ENCODE assay signal across 17 cellular contexts in the genomic region with DNA sequence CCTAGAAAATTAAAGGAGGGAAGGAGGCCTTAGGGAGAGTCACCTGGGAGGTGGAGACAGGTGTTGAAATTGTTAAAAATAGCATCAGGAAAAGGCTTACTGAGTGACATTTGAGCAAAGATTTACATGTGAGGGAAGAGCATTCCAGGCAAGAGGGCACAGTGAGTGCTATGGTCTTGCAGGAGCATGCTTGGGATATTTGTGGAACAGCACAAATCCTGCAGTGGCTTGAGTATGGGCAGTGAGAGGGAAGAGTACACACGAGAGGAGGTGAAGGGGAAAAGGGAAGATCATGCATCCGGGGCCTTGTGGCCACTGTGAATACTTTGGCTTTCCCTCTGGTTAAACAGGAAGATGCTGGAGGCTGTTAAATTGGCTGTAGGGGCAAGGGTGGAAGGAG. TPM values are rescaled to one million over a fixed set of nuclear protein-coding genes. Genes with fewer than 3 reads are reported as not detected.
DNase-seq lines count a peak whose midpoint lies in the region; ATAC-seq, FAIRE-seq and TF ChIP-seq lines count a peak whose summit lies in the region.
"Had no signal": no experiment of that assay in that cellular context is flagged by ENCODE, and none has a peak within 500 bp of the region (broad histone marks: within the 10 kb centered on the region; RNA-seq: fewer than 3 reads in every experiment).

No MANE protein-coding gene starts in this region.

- no peaks in the 10 kb centered on the region for H3K27me3 Mint-ChIP-seq in H9 (ENCODE audit: low read depth)
- H3K27me3 Mint-ChIP-seq: B cell; CD4-positive, alpha-beta T cell had no signal

- peaks cover 8 to 27% (median 23%) of the 10 kb centered on the region in 3 experiments for H3K36me3 Mint-ChIP-seq in H9 (ENCODE audit: insufficient read depth in 1 of 3, low read depth in 3 of 3)

- H4K8ac ChIP-seq in H9 (replicated peaks; ENCODE audit: insufficient read length, low read depth, low read length) (no peak overlapping the region), mesenchymal stem cell (ENCODE audit: low read length) (no peak overlapping the region)

- H3K4ac ChIP-seq in H9 (ENCODE audit: low read depth, low read length) (no peak overlapping the region), mesenchymal stem cell (ENCODE audit: low read depth in 1 of 2, low read length in 2 of 2) (no peak overlapping the region)

- H3K27ac ChIP-seq in H9 (ENCODE audit: insufficient read length, low read depth, low read length) (peak overlapping the region; percentile 74), mesenchymal stem cell (ENCODE audit: low read length, poor library complexity, severe bottlenecking) (no peak overlapping the region)
- H3K27ac ChIP-seq: Peyer's patch had no signal

- no peak overlapping the region for H4K5ac ChIP-seq in H9 (ENCODE audit: insufficient read length, low read depth, low read length)

- H3K9me3 Mint-ChIP-seq in H9: no peaks in the 10 kb centered on the region; a peak in 1 of 5 replicates
- H3K9me3 Mint-ChIP-seq: CD4-positive, alpha-beta T cell had no signal

- H3K79me1 ChIP-seq in H9 (ENCODE audit: insufficient read depth, low read depth, low read length, poor library complexity, severe bottlenecking) (no peaks in the 10 kb centered on the region), mesenchymal stem cell (replicated peaks; ENCODE audit: low read length, poor library complexity, severe bottlenecking) (no peaks in the 10 kb centered on the region)

- H2BK5ac ChIP-seq in H9 (ENCODE audit: insufficient read length, low read length): no peak overlapping the region
- H2BK5ac ChIP-seq in mesenchymal stem cell (ENCODE audit: low read depth, low read length, poor library complexity, severe bottlenecking): no peak overlapping the region

- H2BK15ac ChIP-seq in H9 (ENCODE audit: low read depth, low read length) (no peak overlapping the region), mesenchymal stem cell (ENCODE audit: low read depth, poor library complexity, severe bottlenecking) (no peak overlapping the region)

- H3K23ac ChIP-seq in H9 (ENCODE audit: insufficient read length, low read depth, low read length) (no peak overlapping the region), mesenchymal stem cell (ENCODE audit: low read length in 2 of 2) (no peak overlapping the region)

- no peak for ATAC-seq in GM18868 (IDR thresholded peaks at IDR 0.05; ENCODE audit: unreplicated experiment)
- no peak for ATAC-seq in GM18861 (IDR thresholded peaks at IDR 0.05; ENCODE audit: unreplicated experiment)

- H3K27me3 ChIP-seq in H9 (ENCODE audit: insufficient read depth, low read length) (no peaks in the 10 kb centered on the region), bronchial epithelial cell (ENCODE audit: control insufficient read depth, insufficient read depth, low read length) (no peaks in the 10 kb centered on the region), mesenchymal stem cell (ENCODE audit: control insufficient read depth in 1 of 2, insufficient read depth in 1 of 2, low read length in 2 of 2) (no peaks in the 10 kb centered on the region)
- H3K27me3 ChIP-seq: Peyer's patch had no signal

- H2BK120ac ChIP-seq in H9 (ENCODE audit: low read depth, low read length, poor library complexity, severe bottlenecking) (no peak overlapping the region), mesenchymal stem cell (ENCODE audit: low read depth, low read length) (no peak overlapping the region)

- no peaks in the 10 kb centered on the region for H3K36me3 ChIP-seq in bronchial epithelial cell (ENCODE audit: control insufficient read depth, insufficient read depth, low read length)
- H3K36me3 ChIP-seq in mesenchymal stem cell (ENCODE audit: control insufficient read depth in 1 of 2, insufficient read depth in 2 of 2, low read depth in 1 of 2, low read length in 2 of 2): peaks cover 13 to 14% of the 10 kb centered on the region in 2 experiments
- H3K36me3 ChIP-seq: Peyer's patch had no signal

- peak overlapping the region in 1 of 2 experiments; percentile 43; a peak in 4 of 5 replicates for H3K4me3 Mint-ChIP-seq in H9
- H3K4me3 Mint-ChIP-seq: B cell; CD4-positive, alpha-beta T cell had no signal

- no peaks in the 10 kb centered on the region for H4K20me1 ChIP-seq in H9 (ENCODE audit: control insufficient read depth, insufficient read depth, insufficient read length)

- no CpG with 5 or more reads among the region's 2 CpGs for WGBS in H9 (ENCODE audit: extremely low coverage, insufficient read length, low lambda C conversion rate)
- 80% methylated on average over 2 of the region's 2 CpGs for WGBS in mesenchymal stem cell

- no peak for TF ChIP-seq CTCF in H9 (conservative IDR thresholded peaks at IDR 0.05)
- TF ChIP-seq CTCF in bronchial epithelial cell (IDR thresholded peaks at IDR 0.05; ENCODE audit: insufficient read depth, low read length, severe bottlenecking): no peak

- H3K14ac ChIP-seq in H9 (ENCODE audit: insufficient read depth, low read length): no peak overlapping the region
- H3K14ac ChIP-seq in mesenchymal stem cell (ENCODE audit: low read length in 2 of 2): peak overlapping the region in 1 of 2 experiments; percentile 11

- H3K27ac Mint-ChIP-seq in H9: peak overlapping the region; percentile 89 to 97 (median 93)
- H3K27ac Mint-ChIP-seq: B cell; CD4-positive, alpha-beta T cell had no signal

- H2AFZ ChIP-seq in H9 (ENCODE audit: low read length) (no peak overlapping the region), mesenchymal stem cell (ENCODE audit: low read depth, low read length) (no peak overlapping the region)

- H3K18ac ChIP-seq in H9 (ENCODE audit: insufficient read length, low read depth, low read length) (no peak overlapping the region), mesenchymal stem cell (ENCODE audit: low read depth in 1 of 2, low read length in 2 of 2) (no peak overlapping the region)

- H3K56ac ChIP-seq in H9 (ENCODE audit: insufficient read length, low read depth, low read length): no peak overlapping the region

- H2BK12ac ChIP-seq in H9 (ENCODE audit: insufficient read length, low read depth, low read length): no peak overlapping the region
- H2BK12ac ChIP-seq in mesenchymal stem cell (ENCODE audit: low read length in 2 of 2): no peak overlapping the region

- DNase-seq in COLO668 (lab: John Stamatoyannopoulos, UW; ENCODE audit: unreplicated experiment) (peak; percentile 13), H9 (no peak), bronchial epithelial cell (ENCODE audit: low read depth) (peak; percentile 24), mesenchymal stem cell (peak; percentile 32), dermis blood vessel endothelial cell (no peak)
- DNase-seq: ACHN; CD4-positive, alpha-beta T cell; GF-D8; HCEC 1CT; NCI-H1436 treated with DMSO at 0.1 percent for 48 hours; NCI-H2171; NCI-H446 treated with DMSO at 0.1 percent for 48 hours; Peyer's patch; SHP77 had no signal

- H3T11ph ChIP-seq in H9 (ENCODE audit: low read length): no peak overlapping the region

- H3K79me2 ChIP-seq in H9 (ENCODE audit: insufficient read depth, low read length): no peaks in the 10 kb centered on the region

- H3K4me2 ChIP-seq in H9 (ENCODE audit: insufficient read depth, insufficient read length, low read length): peak overlapping the region; percentile 23
- no peak overlapping the region for H3K4me2 ChIP-seq in mesenchymal stem cell (ENCODE audit: low read length, poor library complexity, severe bottlenecking)

- H3K9me3 ChIP-seq in H9 (ENCODE audit: control insufficient read depth, low read depth, low read length) (no peaks in the 10 kb centered on the region), mesenchymal stem cell (ENCODE audit: control insufficient read depth, low read length) (no peaks in the 10 kb centered on the region)
- H3K9me3 ChIP-seq: Peyer's patch had no signal

- no peak overlapping the region for H2AK5ac ChIP-seq in H9 (ENCODE audit: insufficient read length, low read length)
- no peak overlapping the region for H2AK5ac ChIP-seq in mesenchymal stem cell (ENCODE audit: low read length, severe bottlenecking)

- H3K4me1 ChIP-seq in H9 (ENCODE audit: insufficient read depth, low read length) (peaks cover 20% of the 10 kb centered on the region), mesenchymal stem cell (ENCODE audit: control insufficient read depth, insufficient read depth, low read depth, low read length) (no peaks in the 10 kb centered on the region)

- no peak overlapping the region for H2BK20ac ChIP-seq in H9 (ENCODE audit: low read depth, low read length, poor library complexity, severe bottlenecking)

- no peak for FAIRE-seq in bronchial epithelial cell (lab: Jason Lieb, UNC)

- no peak overlapping the region for H4K91ac ChIP-seq in H9 (ENCODE audit: insufficient read length, low read depth, low read length)
- H4K91ac ChIP-seq in mesenchymal stem cell (ENCODE audit: low read length): no peak overlapping the region

- peaks cover 2% of the 10 kb centered on the region for H3K23me2 ChIP-seq in H9 (ENCODE audit: insufficient read length, low read depth, low read length, poor library complexity, severe bottlenecking)

- peaks cover 44 to 53% of the 10 kb centered on the region in 2 experiments for H3K4me1 Mint-ChIP-seq in H9

- H3K9ac ChIP-seq in H9 (ENCODE audit: extremely low read depth, insufficient read length, low read length): no peak overlapping the region
- H3K9ac ChIP-seq in mesenchymal stem cell (ENCODE audit: low read length): no peak overlapping the region

- no peak overlapping the region for H3K4me3 ChIP-seq in bronchial epithelial cell (ENCODE audit: low read depth, low read length)
- no peak overlapping the region for H3K4me3 ChIP-seq in mesenchymal stem cell (ENCODE audit: insufficient read depth in 1 of 2, low read depth in 1 of 2, low read length in 2 of 2)
- H3K4me3 ChIP-seq: Peyer's patch had no signal

RNA-seq across cellular contexts. Expression of a gene that starts 36.6 kb away (rescaled TPM):
- 8.9 and 9.6 TPM in 2 replicates for total RNA-seq in H9 (2021)
- 5.8 and 5.9 TPM in 2 replicates for total RNA-seq in bronchial epithelial cell
- 2.0 TPM for polyA plus RNA-seq in mesenchymal stem cell (2013, experiment 1 of 2)
- polyA plus RNA-seq in mesenchymal stem cell (2013, experiment 2 of 2): 2.2 TPM
- 10.7 and 15.7 TPM in 2 replicates for total RNA-seq in dermis blood vessel endothelial cell

Comparison
In these comparisons a context has a peak if more than half of its experiments do, and no peak if none do; other contexts are left out.
1. DNase-seq: peak in COLO668 (single experiment), bronchial epithelial cell (single experiment) and mesenchymal stem cell (single experiment); none in H9 (single experiment) and dermis blood vessel endothelial cell (single experiment).